In genomic region chr7:139232377-139232717, GRCh38 we compare ENCODE assay signal across 8 cellular contexts. TPM values are rescaled to one million over a fixed set of nuclear protein-coding genes. Genes with fewer than 3 reads are reported as not detected.
DNase-seq lines count a peak whose midpoint lies in the region; ATAC-seq and TF ChIP-seq lines count a peak whose summit lies in the region.

No MANE protein-coding gene starts in this region.

- DNase-seq in CD4-positive, alpha-beta memory T cell: peak in 2 of 5 donors; percentile 7 to 13
- DNase-seq in Karpas-422 (peak; percentile 76), cardiac fibroblast (ENCODE audit: low read depth in 2 of 2) (peak in 1 of 2 donors; percentile 53), UCSD-AML1 (lab: John Stamatoyannopoulos, UW; ENCODE audit: unreplicated experiment) (no peak), GM20000 (ENCODE audit: low spot score) (no peak)

- peaks cover 2 to 16% of the 10 kb centered on the region in 2 donors for H3K36me3 Mint-ChIP-seq in CD4-positive, alpha-beta memory T cell

- TF ChIP-seq CTCF in cardiac fibroblast (IDR thresholded peaks at IDR 0.05; ENCODE audit: low read depth, low read length) (no peak), GM20000 (IDR thresholded peaks at IDR 0.05; ENCODE audit: extremely low read depth, missing control alignments) (no peak)

- peaks cover 0 to 3% (median 0%) of the 10 kb centered on the region in 8 donors for H3K9me3 Mint-ChIP-seq in CD4-positive, alpha-beta memory T cell

- no peaks in the 10 kb centered on the region for H3K9me3 ChIP-seq in CD4-positive, alpha-beta memory T cell (ENCODE audit: control insufficient read depth in 1 of 2, low read length in 2 of 2)
- H3K9me3 ChIP-seq in Karpas-422 (ENCODE audit: low read length) (no peaks in the 10 kb centered on the region), muscle layer of colon (ENCODE audit: low read length) (no peaks in the 10 kb centered on the region)

- H3K4me1 ChIP-seq in CD4-positive, alpha-beta memory T cell (ENCODE audit: insufficient read depth, low read length): peaks cover 19% of the 10 kb centered on the region
- H3K4me1 ChIP-seq in Karpas-422 (ENCODE audit: low read length): peaks cover 24% of the 10 kb centered on the region
- peaks cover 14% of the 10 kb centered on the region for H3K4me1 ChIP-seq in muscle layer of colon (ENCODE audit: insufficient read depth, low read length)

- peaks cover under 1% of the 10 kb centered on the region for H3K36me3 ChIP-seq in CD4-positive, alpha-beta memory T cell (ENCODE audit: insufficient read depth, low read length)
- H3K36me3 ChIP-seq in Karpas-422 (ENCODE audit: insufficient read depth, low read length) (peaks cover 1% of the 10 kb centered on the region; the same call in 1 of the 2 replicates), muscle layer of colon (ENCODE audit: insufficient read depth, low read length) (peaks cover 2% of the 10 kb centered on the region)

- H3K4me3 Mint-ChIP-seq in CD4-positive, alpha-beta memory T cell: peak overlapping the region; percentile 92 to 97 (median 93)

- peak overlapping the region; percentile 95 for H3K4me2 ChIP-seq in Karpas-422 (ENCODE audit: low read depth, low read length, poor library complexity, severe bottlenecking)

- H2AFZ ChIP-seq in Karpas-422 (ENCODE audit: low read length): no peak overlapping the region

- POLR2A ChIA-PET in CD4-positive, alpha-beta memory T cell (lab: Charles Lee; ENCODE audit: partially characterized antibody): interaction anchor here (0.7 to 4.2 kb wide), 8 partner anchors 99 to 329 kb away, joined by 3 to 15 read pairs (median 4); partner anchors contain the start of gene LUC7L2

- intact Hi-C loops in CD4-positive, alpha-beta memory T cell (cut with micrococcal nuclease): no loop called here

- H3K27ac Mint-ChIP-seq in CD4-positive, alpha-beta memory T cell: peak overlapping the region; percentile 81 to 94 (median 85)

- H3K27ac ChIP-seq in CD4-positive, alpha-beta memory T cell (ENCODE audit: low read depth, low read length): no peak overlapping the region
- H3K27ac ChIP-seq in Karpas-422 (ENCODE audit: low read length) (no peak overlapping the region), muscle layer of colon (ENCODE audit: low read depth, low read length) (peak overlapping the region; percentile 70)

- H3K27me3 Mint-ChIP-seq in CD4-positive, alpha-beta memory T cell: no peaks in the 10 kb centered on the region

- ATAC-seq in GM18505 (IDR thresholded peaks at IDR 0.05; ENCODE audit: unreplicated experiment) (no peak), GM19452 (IDR thresholded peaks at IDR 0.05; ENCODE audit: unreplicated experiment) (no peak)

- peaks cover 42% of the 10 kb centered on the region for H3K79me2 ChIP-seq in Karpas-422 (ENCODE audit: low read length)

- CTCF ChIA-PET in CD4-positive, alpha-beta memory T cell (lab: Charles Lee; ENCODE audit: partially characterized antibody): no interaction called here

- peaks cover 11 to 41% (median 24%) of the 10 kb centered on the region in 4 donors for H3K4me1 Mint-ChIP-seq in CD4-positive, alpha-beta memory T cell

- TF ChIP-seq POLR2A in GM18505 (IDR thresholded peaks at IDR 0.05; ENCODE audit: borderline replicate concordance, extremely low read depth, insufficient read depth, insufficient read length): no peak

- no peaks in the 10 kb centered on the region for H3K27me3 ChIP-seq in CD4-positive, alpha-beta memory T cell (ENCODE audit: insufficient read depth, low read length)
- H3K27me3 ChIP-seq in Karpas-422 (ENCODE audit: low read length) (no peaks in the 10 kb centered on the region), muscle layer of colon (ENCODE audit: control insufficient read depth in 1 of 2, insufficient read depth in 2 of 2, low read length in 2 of 2) (no peaks in the 10 kb centered on the region)

- H3K9me2 ChIP-seq in Karpas-422 (replicated peaks; ENCODE audit: insufficient read depth, low read length): no peaks in the 10 kb centered on the region

- peaks cover 10% of the 10 kb centered on the region; the same call in 1 of the 2 replicates for H4K20me1 ChIP-seq in Karpas-422 (ENCODE audit: insufficient read depth, low read depth, low read length)

- H3K9ac ChIP-seq in Karpas-422 (ENCODE audit: low read length) (peak overlapping the region; percentile 96), muscle layer of colon (ENCODE audit: low read length) (no peak overlapping the region)

- H3K4me3 ChIP-seq in CD4-positive, alpha-beta memory T cell (ENCODE audit: low read length in 2 of 2): peak overlapping the region; percentile 20 to 46
- peak overlapping the region; percentile 97 for H3K4me3 ChIP-seq in Karpas-422 (ENCODE audit: low read length)
- H3K4me3 ChIP-seq in cardiac fibroblast (replicated peaks in 1 of 2; ENCODE audit: low read depth in 2 of 2, low read length in 2 of 2): peak overlapping the region; percentile 78 to 97
- H3K4me3 ChIP-seq in muscle layer of colon (ENCODE audit: low read depth in 1 of 2, low read length in 2 of 2): peak overlapping the region; percentile 89 to 94

RNA-seq across cellular contexts. Expression of gene UBN2, which starts 1.3 kb away (rescaled TPM):
- total RNA-seq in CD4-positive, alpha-beta memory T cell: 10 to 100 TPM; 23.6 to 26.7 TPM
- 1 to 10 TPM in 1 of 2 donors, under 1 TPM in 1; 0.49 to 3.5 TPM for polyA plus RNA-seq in CD4-positive, alpha-beta memory T cell
- 5.6 and 8.9 TPM in 2 replicates for total RNA-seq in Karpas-422 (2014; rRNA removed; shearing (Covaris generic); ENCODE audit: low replicate concordance)

Comparison
In these comparisons a context has a peak if more than half of its experiments do, and no peak if none do; other contexts are left out.
1. H3K4me3 ChIP-seq: peak in every context shown above with its lines; median percentile 97 in Karpas-422; 92 in muscle layer of colon; 88 in cardiac fibroblast; 33 in CD4-positive, alpha-beta memory T cell.